Comparison of ENCODE assay signal across 8 cellular contexts in the genomic region with DNA sequence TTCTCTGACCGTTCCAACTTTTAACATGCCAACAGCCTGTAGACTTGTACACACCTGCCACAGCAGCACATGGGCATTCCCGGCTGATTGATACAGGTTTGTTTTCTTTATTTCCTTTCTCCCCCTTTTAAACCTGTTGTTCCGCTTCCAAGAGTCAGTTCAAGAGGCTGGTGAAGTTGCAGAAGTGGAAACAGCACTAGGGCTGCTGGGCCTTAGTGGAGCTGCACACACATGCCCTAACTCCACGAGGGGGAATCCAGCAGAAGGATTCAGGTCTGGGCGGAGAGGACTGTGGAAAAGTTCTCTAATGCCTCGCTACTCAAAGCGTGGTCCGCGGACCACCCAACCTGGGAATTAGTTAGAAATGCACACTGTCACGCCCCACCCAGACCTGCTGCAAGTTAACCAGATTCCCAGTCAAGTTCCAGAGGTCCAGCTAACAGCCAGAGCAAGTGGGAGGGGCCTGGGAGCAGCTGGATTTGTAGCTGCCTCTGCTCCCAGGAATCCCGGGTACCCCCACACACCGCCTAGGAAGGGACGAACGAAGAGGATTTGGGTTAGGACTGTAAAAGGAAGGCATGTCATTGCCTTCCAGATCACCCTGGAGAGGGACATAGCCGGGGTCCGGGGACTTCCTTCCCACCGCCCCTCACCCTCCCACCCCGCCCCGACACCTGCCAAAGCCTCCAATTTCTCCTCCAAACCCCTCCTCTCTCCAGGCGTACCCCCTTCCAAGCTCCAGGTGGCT. TPM values are rescaled to one million over a fixed set of nuclear protein-coding genes. Genes with fewer than 3 reads are reported as not detected.
DNase-seq lines count a peak whose midpoint lies in the region; ATAC-seq and TF ChIP-seq lines count a peak whose summit lies in the region.

No MANE protein-coding gene starts in this region.

- peaks cover 17% of the 10 kb centered on the region for H3K36me3 ChIP-seq in NT2/D1 (ENCODE audit: insufficient read depth, insufficient read length, low read length)
- H3K36me3 ChIP-seq in mammary epithelial cell (ENCODE audit: insufficient read depth, low read length): no peaks in the 10 kb centered on the region
- no peaks in the 10 kb centered on the region for H3K36me3 ChIP-seq in kidney epithelial cell (ENCODE audit: control insufficient read depth, insufficient read depth, low read length)

- CTCF ChIA-PET in mammary epithelial cell (lab: Charles Lee; ENCODE audit: low non-redundant PET): no interaction called here

- peak overlapping the region; percentile 98 for H2AFZ ChIP-seq in mammary epithelial cell (ENCODE audit: low read depth, low read length)

- peaks cover 5% of the 10 kb centered on the region for H3K27me3 ChIP-seq in NT2/D1 (ENCODE audit: insufficient read depth, insufficient read length)
- no peaks in the 10 kb centered on the region for H3K27me3 ChIP-seq in mammary epithelial cell (ENCODE audit: insufficient read depth, low read length)
- no peaks in the 10 kb centered on the region for H3K27me3 ChIP-seq in kidney epithelial cell (ENCODE audit: control insufficient read depth, insufficient read depth, low read length)

- peak overlapping the region; percentile 88 for H3K4me2 ChIP-seq in mammary epithelial cell (ENCODE audit: insufficient read depth, low read depth, low read length)

- intact Hi-C loops in mammary epithelial cell (cut with micrococcal nuclease): loop anchor here (5.0 kb wide), 1 partner anchor 365 kb away; no protein-coding TSS in a partner anchor

- H4K20me1 ChIP-seq in mammary epithelial cell (ENCODE audit: insufficient read depth, low read length): no peaks in the 10 kb centered on the region

- no TSS peak for BruUV-seq in mammary epithelial cell (replicated peaks; lab: Mats Ljungman, UMichigan)

- H3K27ac ChIP-seq in mammary epithelial cell (ENCODE audit: insufficient read depth, low read depth, low read length): no peak overlapping the region

- in situ Hi-C loops in mammary epithelial cell (cut with MboI; ENCODE audit: low sequenced_read_pairs in 2 of 2): no loop called here

- peak overlapping the region; percentile 49 for H3K4me3 ChIP-seq in HFF-Myc (replicated peaks; ENCODE audit: low read depth, low read length)
- H3K4me3 ChIP-seq in NT2/D1 (ENCODE audit: insufficient read length, low read depth): peak overlapping the region; percentile 76
- peak overlapping the region; percentile 56 to 72 (median 66) for H3K4me3 ChIP-seq in mammary epithelial cell (replicated peaks in 1 of 3; ENCODE audit: insufficient read depth in 1 of 3, low read depth in 2 of 3, low read length in 3 of 3)
- H3K4me3 ChIP-seq in kidney epithelial cell (ENCODE audit: low read depth, low read length): peak overlapping the region; percentile 68

- no peaks in the 10 kb centered on the region for H3K79me2 ChIP-seq in mammary epithelial cell (ENCODE audit: insufficient read depth, low read length)

- dilution Hi-C loops in mammary epithelial cell (cut with HindIII; ENCODE audit: low sequenced_read_pairs): no loop called here

- DNase-seq in SKM-1 treated with dmso at 0.1 percent for 144 hours (lab: John Stamatoyannopoulos, UW; ENCODE audit: unreplicated experiment): peak; percentile 14
- DNase-seq in SKM-1 (lab: John Stamatoyannopoulos, UW; ENCODE audit: unreplicated experiment): no peak
- DNase-seq in HFF-Myc (ENCODE audit: extremely low read depth, low read depth): no peak
- DNase-seq in NT2/D1 (ENCODE audit: low read depth, low spot score): peak; percentile 8
- DNase-seq in mammary epithelial cell: peak; percentile 61
- no peak for DNase-seq in kidney epithelial cell (ENCODE audit: low read depth)
- peak; percentile 30 for DNase-seq in stimulated activated CD8-positive, alpha-beta memory T cell treated with anti-CD3 and anti-CD28 coated beads, Interleukin-4, amount 100 ng/mL, for 48 hours

- WGBS in mammary epithelial cell (ENCODE audit: low coverage, missing lambda C conversion rate): 0% methylated on average over 9 of the region's 20 CpGs

- H3K4me1 ChIP-seq in NT2/D1 (ENCODE audit: insufficient read depth, insufficient read length): peaks cover 6% of the 10 kb centered on the region
- peaks cover 7% of the 10 kb centered on the region for H3K4me1 ChIP-seq in mammary epithelial cell (ENCODE audit: insufficient read depth, low read length)

- ATAC-seq in HG02678 (IDR thresholded peaks at IDR 0.05; ENCODE audit: unreplicated experiment): no peak

- H3K9ac ChIP-seq in NT2/D1 (ENCODE audit: insufficient read length, low read depth) (peak overlapping the region; percentile 74), mammary epithelial cell (ENCODE audit: insufficient read depth, low read length) (peak overlapping the region; percentile 54)

- TF ChIP-seq CTCF in HFF-Myc (IDR thresholded peaks at IDR 0.05; ENCODE audit: low read depth, low read length, missing control alignments): no peak
- TF ChIP-seq CTCF in mammary epithelial cell (conservative IDR thresholded peaks at IDR 0.05 in 1 of 2, IDR thresholded peaks at IDR 0.05 in 1 of 2; ENCODE audit: extremely low read depth in 1 of 2, insufficient read depth in 1 of 2, low read depth in 1 of 2, low read length in 2 of 2): no peak
- TF ChIP-seq CTCF in kidney epithelial cell (IDR thresholded peaks at IDR 0.05; ENCODE audit: insufficient read depth, low read length, poor library complexity, severe bottlenecking): no peak

- H3K9me3 ChIP-seq in NT2/D1 (ENCODE audit: insufficient read depth, low read length) (no peaks in the 10 kb centered on the region), mammary epithelial cell (replicated peaks; ENCODE audit: insufficient read depth, low read length) (no peaks in the 10 kb centered on the region)

RNA-seq across cellular contexts. Expression of a gene that starts 0.5 kb away (rescaled TPM):
- 10 to 100 TPM; 20.0 to 24.8 TPM for total RNA-seq in mammary epithelial cell
- 7.6 TPM for polyA plus RNA-seq in mammary epithelial cell
- 45.6 TPM for polyA minus RNA-seq in mammary epithelial cell
- 13.0 and 21.7 TPM in 2 replicates for total RNA-seq in kidney epithelial cell

Comparison
In these comparisons a context has a peak if more than half of its experiments do, and no peak if none do; other contexts are left out.
1. DNase-seq: peak in SKM-1 treated with dmso at 0.1 percent for 144 hours (single experiment), NT2/D1 (single experiment), mammary epithelial cell (single experiment) and stimulated activated CD8-positive, alpha-beta memory T cell treated with anti-CD3 and anti-CD28 coated beads, Interleukin-4, amount 100 ng/mL, for 48 hours (single experiment); none in SKM-1 (single experiment), HFF-Myc (single experiment) and kidney epithelial cell (single experiment).
2. Peak in every context shown above with its lines, with median percentiles within 50 percentile points of each other: H3K4me3 ChIP-seq.